1 cellular context compared by ENCODE assay signal in the genomic region with DNA sequence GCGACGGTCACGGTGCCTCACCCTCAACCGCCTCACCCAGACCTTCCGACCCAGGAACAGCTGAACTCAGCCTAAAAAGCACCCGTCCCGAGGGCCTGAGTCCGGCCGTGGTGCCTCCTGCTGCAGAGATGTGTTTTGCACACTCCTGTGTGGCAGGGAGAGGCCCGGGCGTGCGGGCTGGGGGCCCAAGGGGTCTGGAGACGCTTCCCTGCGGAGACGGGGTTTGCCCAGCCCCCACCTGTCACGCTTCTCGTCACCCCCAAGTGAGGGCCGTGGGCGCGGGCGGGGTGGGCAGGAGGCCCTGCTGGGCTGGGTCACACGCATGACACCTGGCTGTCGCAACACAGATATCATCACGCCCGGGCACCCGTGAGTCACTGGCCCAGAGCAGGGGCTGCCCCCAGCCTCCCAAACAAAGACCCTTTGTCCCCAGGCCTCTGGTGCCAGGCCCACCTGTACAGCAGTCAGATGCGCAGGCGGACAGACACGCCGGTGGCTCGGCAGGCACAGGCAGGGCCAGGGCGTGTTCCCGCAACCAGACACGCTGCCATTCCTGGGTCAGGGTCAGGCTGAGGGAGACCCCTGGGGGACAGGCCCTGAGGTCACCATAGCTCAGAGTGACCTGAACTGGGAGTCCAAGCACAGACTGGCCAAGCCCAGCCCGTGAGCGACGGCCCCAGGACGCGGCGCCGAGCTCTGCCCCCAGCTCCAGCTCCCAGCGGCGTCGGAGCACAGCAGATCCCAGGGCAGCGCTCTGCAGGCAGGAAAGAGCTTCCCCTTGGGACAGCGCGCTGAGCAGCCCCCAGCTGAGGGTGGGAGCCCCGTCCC.
TF ChIP-seq lines count a peak whose summit lies in the region.

No MANE protein-coding gene starts in this region.

TF ChIP-seq in HepG2, 621 proteins besides CTCF, POLR2A, EP300 and RAD21 (continued from another document and continues in another):
- TF ChIP-seq SSRP1 (CRISPR knock-in tag; IDR thresholded peaks at IDR 0.05) (no peak), ZC3H4 (CRISPR knock-in tag; IDR thresholded peaks at IDR 0.05; ENCODE audit: borderline replicate concordance) (peak; percentile 27; the same call in 1 of the 2 replicates), CREM (IDR thresholded peaks at IDR 0.05) (no peak; the same call in 1 of the 2 replicates), CREM (CRISPR knock-in tag; IDR thresholded peaks at IDR 0.05) (no peak), TFAP4 (IDR thresholded peaks at IDR 0.05; ENCODE audit: borderline replicate concordance, low read depth) (peak; percentile 79; the same call in 1 of the 2 replicates), JUND (CRISPR knock-in tag; IDR thresholded peaks at IDR 0.05) (peak; percentile 86), KLF13 (CRISPR knock-in tag; IDR thresholded peaks at IDR 0.05) (no peak), ZNF280B (CRISPR knock-in tag; IDR thresholded peaks at IDR 0.05; ENCODE audit: borderline replicate concordance) (no peak), ETV5 (CRISPR knock-in tag; IDR thresholded peaks at IDR 0.05; ENCODE audit: borderline replicate concordance) (0 out of 2 replicates have a peak, but pooled peaks have one; percentile 42), SMC3 (IDR thresholded peaks at IDR 0.05; ENCODE audit: low read length) (no peak), ZNF746 (CRISPR knock-in tag; IDR thresholded peaks at IDR 0.05) (peak; percentile 65), GFI1 (CRISPR knock-in tag; IDR thresholded peaks at IDR 0.05; ENCODE audit: borderline replicate concordance) (peak; percentile 58; the same call in 1 of the 2 replicates), RBFOX2 (IDR thresholded peaks at IDR 0.05; ENCODE audit: low read depth, low read length) (peak; percentile 83), HNF4G (IDR thresholded peaks at IDR 0.05; ENCODE audit: borderline replicate concordance, low read depth, low read length) (no peak), HNF4G (CRISPR knock-in tag; IDR thresholded peaks at IDR 0.05; ENCODE audit: borderline replicate concordance, low read depth) (no peak), JUN (CRISPR knock-in tag; IDR thresholded peaks at IDR 0.05) (peak; percentile 47; the same call in 1 of the 2 replicates), ZSCAN29 (CRISPR knock-in tag; conservative IDR thresholded peaks at IDR 0.05) (no peak; the same call in 1 of the 2 replicates), SMARCE1 (IDR thresholded peaks at IDR 0.05; ENCODE audit: borderline replicate concordance) (no peak), NFE2 (CRISPR knock-in tag; IDR thresholded peaks at IDR 0.05) (no peak), HOXA9 (CRISPR knock-in tag; IDR thresholded peaks at IDR 0.05; ENCODE audit: borderline replicate concordance) (no peak), KDM5A (IDR thresholded peaks at IDR 0.05; ENCODE audit: borderline replicate concordance, low read length) (no peak), SMAD3 (CRISPR knock-in tag; IDR thresholded peaks at IDR 0.05) (peak; percentile 53; the same call in 1 of the 2 replicates), PAWR (CRISPR knock-in tag; IDR thresholded peaks at IDR 0.05; ENCODE audit: borderline replicate concordance) (no peak), ZMYM3 (CRISPR knock-in tag; IDR thresholded peaks at IDR 0.05) (0 out of 2 replicates have a peak, but pooled peaks have one; percentile 28), RBM22 (optimal IDR thresholded peaks at IDR 0.05; ENCODE audit: low read length) (no peak), POGZ (CRISPR knock-in tag; IDR thresholded peaks at IDR 0.05) (no peak), LBX2 (CRISPR knock-in tag; IDR thresholded peaks at IDR 0.05; ENCODE audit: borderline replicate concordance) (no peak), IRX3 (CRISPR knock-in tag; IDR thresholded peaks at IDR 0.05; ENCODE audit: borderline replicate concordance, low read depth) (no peak), PITX1 (CRISPR knock-in tag; IDR thresholded peaks at IDR 0.05) (peak; percentile 5; the same call in 1 of the 2 replicates), ZNF230 (CRISPR knock-in tag; IDR thresholded peaks at IDR 0.05) (no peak), POLR2AphosphoS5 (IDR thresholded peaks at IDR 0.05; ENCODE audit: low read depth, low read length) (peak; percentile 76), DPF2 (CRISPR knock-in tag; IDR thresholded peaks at IDR 0.05; ENCODE audit: borderline replicate concordance, low read depth) (0 out of 2 replicates have a peak, but pooled peaks have one; percentile 18), ZNF605 (CRISPR knock-in tag; IDR thresholded peaks at IDR 0.05) (0 out of 2 replicates have a peak, but pooled peaks have one; percentile 31), TRIM24 (CRISPR knock-in tag; IDR thresholded peaks at IDR 0.05) (no peak), SP2 (CRISPR knock-in tag; IDR thresholded peaks at IDR 0.05) (no peak), ZNF550 (CRISPR knock-in tag; IDR thresholded peaks at IDR 0.05; ENCODE audit: borderline replicate concordance) (0 out of 2 replicates have a peak, but pooled peaks have one; percentile 31), FOXJ3 (CRISPR knock-in tag; IDR thresholded peaks at IDR 0.05; ENCODE audit: borderline replicate concordance) (no peak), RFXAP (CRISPR knock-in tag; IDR thresholded peaks at IDR 0.05; ENCODE audit: borderline replicate concordance) (no peak), ZNF274 (CRISPR knock-in tag; IDR thresholded peaks at IDR 0.05) (peak; percentile 71), FOXK1 (CRISPR knock-in tag; IDR thresholded peaks at IDR 0.05; ENCODE audit: borderline replicate concordance, low read depth) (peak; percentile 25; the same call in 1 of the 2 replicates), GPN1 (CRISPR knock-in tag; IDR thresholded peaks at IDR 0.05; ENCODE audit: borderline replicate concordance) (no peak), PTBP1 (IDR thresholded peaks at IDR 0.05; ENCODE audit: low read depth, low read length, poor library complexity, severe bottlenecking) (peak; percentile 17), NONO (IDR thresholded peaks at IDR 0.05) (no peak), NONO (CRISPR knock-in tag; conservative IDR thresholded peaks at IDR 0.05) (peak; percentile 73), PAF1 (CRISPR knock-in tag; IDR thresholded peaks at IDR 0.05) (no peak), FOXA3 (CRISPR knock-in tag; IDR thresholded peaks at IDR 0.05) (peak; percentile 69), ZBTB10 (CRISPR knock-in tag; IDR thresholded peaks at IDR 0.05; ENCODE audit: borderline replicate concordance) (peak; percentile 78; the same call in 1 of the 2 replicates), HDAC2 (CRISPR knock-in tag; IDR thresholded peaks at IDR 0.05) (peak; percentile 72; the same call in 1 of the 2 replicates), PCBP2 (optimal IDR thresholded peaks at IDR 0.05; ENCODE audit: low read depth, low read length, poor library complexity, severe bottlenecking) (no peak), CEBPG (CRISPR knock-in tag; IDR thresholded peaks at IDR 0.05) (peak; percentile 77), GATAD1 (CRISPR knock-in tag; IDR thresholded peaks at IDR 0.05) (peak; percentile 63), MXD1 (CRISPR knock-in tag; IDR thresholded peaks at IDR 0.05) (peak; percentile 87), ZNF670 (CRISPR knock-in tag; IDR thresholded peaks at IDR 0.05; ENCODE audit: borderline replicate concordance) (peak; percentile 62; the same call in 1 of the 2 replicates), FOSL2 (CRISPR knock-in tag; IDR thresholded peaks at IDR 0.05) (peak; percentile 98), ZNF557 (CRISPR knock-in tag; IDR thresholded peaks at IDR 0.05) (0 out of 2 replicates have a peak, but pooled peaks have one; percentile 51), TARDBP (CRISPR knock-in tag; IDR thresholded peaks at IDR 0.05) (no peak), TOPORS (CRISPR knock-in tag; IDR thresholded peaks at IDR 0.05) (no peak)
- TF ChIP-seq, protein P1, sequence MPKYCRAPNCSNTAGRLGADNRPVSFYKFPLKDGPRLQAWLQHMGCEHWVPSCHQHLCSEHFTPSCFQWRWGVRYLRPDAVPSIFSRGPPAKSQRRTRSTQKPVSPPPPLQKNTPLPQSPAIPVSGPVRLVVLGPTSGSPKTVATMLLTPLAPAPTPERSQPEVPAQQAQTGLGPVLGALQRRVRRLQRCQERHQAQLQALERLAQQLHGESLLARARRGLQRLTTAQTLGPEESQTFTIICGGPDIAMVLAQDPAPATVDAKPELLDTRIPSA (CRISPR knock-in tag; IDR thresholded peaks at IDR 0.05; ENCODE audit: borderline replicate concordance) = no peak
- TF ChIP-seq, protein P2, sequence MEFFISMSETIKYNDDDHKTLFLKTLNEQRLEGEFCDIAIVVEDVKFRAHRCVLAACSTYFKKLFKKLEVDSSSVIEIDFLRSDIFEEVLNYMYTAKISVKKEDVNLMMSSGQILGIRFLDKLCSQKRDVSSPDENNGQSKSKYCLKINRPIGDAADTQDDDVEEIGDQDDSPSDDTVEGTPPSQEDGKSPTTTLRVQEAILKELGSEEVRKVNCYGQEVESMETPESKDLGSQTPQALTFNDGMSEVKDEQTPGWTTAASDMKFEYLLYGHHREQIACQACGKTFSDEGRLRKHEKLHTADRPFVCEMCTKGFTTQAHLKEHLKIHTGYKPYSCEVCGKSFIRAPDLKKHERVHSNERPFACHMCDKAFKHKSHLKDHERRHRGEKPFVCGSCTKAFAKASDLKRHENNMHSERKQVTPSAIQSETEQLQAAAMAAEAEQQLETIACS (CRISPR knock-in tag; IDR thresholded peaks at IDR 0.05) = no peak
- TF ChIP-seq, protein P3, sequence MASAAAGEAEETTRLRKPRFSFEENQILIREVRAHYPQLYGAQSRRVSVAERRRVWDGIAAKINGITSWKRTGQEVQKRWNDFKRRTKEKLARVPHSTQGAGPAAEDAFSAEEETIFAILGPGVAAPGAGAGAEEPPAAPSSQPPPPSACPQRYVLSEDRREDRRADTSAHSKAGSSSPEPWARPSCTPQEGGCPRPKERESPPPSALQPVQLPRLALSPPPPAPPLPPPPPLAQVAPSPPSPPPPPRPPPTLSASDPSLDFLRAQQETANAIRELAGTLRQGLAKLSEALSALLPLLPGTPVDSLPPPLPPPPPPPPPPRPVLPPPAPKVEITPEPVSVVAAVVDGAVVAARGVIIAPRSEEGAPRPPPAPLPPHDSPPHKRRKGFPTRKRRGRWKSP (CRISPR knock-in tag; IDR thresholded peaks at IDR 0.05) = peak; percentile 49; the same call in 1 of the 2 replicates
- TF ChIP-seq, protein P4, sequence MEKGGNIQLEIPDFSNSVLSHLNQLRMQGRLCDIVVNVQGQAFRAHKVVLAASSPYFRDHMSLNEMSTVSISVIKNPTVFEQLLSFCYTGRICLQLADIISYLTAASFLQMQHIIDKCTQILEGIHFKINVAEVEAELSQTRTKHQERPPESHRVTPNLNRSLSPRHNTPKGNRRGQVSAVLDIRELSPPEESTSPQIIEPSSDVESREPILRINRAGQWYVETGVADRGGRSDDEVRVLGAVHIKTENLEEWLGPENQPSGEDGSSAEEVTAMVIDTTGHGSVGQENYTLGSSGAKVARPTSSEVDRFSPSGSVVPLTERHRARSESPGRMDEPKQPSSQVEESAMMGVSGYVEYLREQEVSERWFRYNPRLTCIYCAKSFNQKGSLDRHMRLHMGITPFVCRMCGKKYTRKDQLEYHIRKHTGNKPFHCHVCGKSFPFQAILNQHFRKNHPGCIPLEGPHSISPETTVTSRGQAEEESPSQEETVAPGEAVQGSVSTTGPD (CRISPR knock-in tag; IDR thresholded peaks at IDR 0.05) = peak; percentile 44; the same call in 1 of the 2 replicates
- TF ChIP-seq, protein P5, sequence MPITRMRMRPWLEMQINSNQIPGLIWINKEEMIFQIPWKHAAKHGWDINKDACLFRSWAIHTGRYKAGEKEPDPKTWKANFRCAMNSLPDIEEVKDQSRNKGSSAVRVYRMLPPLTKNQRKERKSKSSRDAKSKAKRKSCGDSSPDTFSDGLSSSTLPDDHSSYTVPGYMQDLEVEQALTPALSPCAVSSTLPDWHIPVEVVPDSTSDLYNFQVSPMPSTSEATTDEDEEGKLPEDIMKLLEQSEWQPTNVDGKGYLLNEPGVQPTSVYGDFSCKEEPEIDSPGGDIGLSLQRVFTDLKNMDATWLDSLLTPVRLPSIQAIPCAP (CRISPR knock-in tag; IDR thresholded peaks at IDR 0.05; ENCODE audit: low read depth) = no peak
